In genomic region chr19:1266116-1266817, GRCh38 we compare ENCODE assay signal across 1 cellular context.
A peak's percentile ranks its signal among the peaks of the same experiment; 100 is the strongest.
TF ChIP-seq lines count a peak whose summit lies in the region.

No MANE protein-coding gene starts in this region.

TF ChIP-seq in GM12878, 131 proteins besides CTCF, POLR2A, EP300 and RAD21:
- TF ChIP-seq NR2C2 (IDR thresholded peaks at IDR 0.05; ENCODE audit: borderline replicate concordance, control insufficient read depth, insufficient read length, low read depth) (no peak), BCLAF1 (IDR thresholded peaks at IDR 0.05) (no peak), JUND (IDR thresholded peaks at IDR 0.05; ENCODE audit: low read depth, low read length) (0 out of 2 replicates have a peak, but pooled peaks have one; percentile 3), TCF3 (IDR thresholded peaks at IDR 0.05; ENCODE audit: borderline replicate concordance, insufficient read depth, low read depth, low read length) (peak; percentile 77), IKZF2 (IDR thresholded peaks at IDR 0.05) (no peak), HDAC6 (IDR thresholded peaks at IDR 0.05; ENCODE audit: unreplicated experiment) (no peak), ZNF592 (IDR thresholded peaks at IDR 0.05) (no peak), NFYA (IDR thresholded peaks at IDR 0.05; ENCODE audit: borderline replicate concordance, low read depth, low read length) (no peak), SKIL (IDR thresholded peaks at IDR 0.05; ENCODE audit: low read depth, poor library complexity, severe bottlenecking) (no peak), NKRF (conservative IDR thresholded peaks at IDR 0.05) (peak; percentile 54; the same call in 1 of the 2 replicates), PML (IDR thresholded peaks at IDR 0.05; ENCODE audit: low read length) (no peak), BACH1 (IDR thresholded peaks at IDR 0.05; ENCODE audit: borderline replicate concordance) (0 out of 2 replicates have a peak, but pooled peaks have one; percentile 15), RELB (IDR thresholded peaks at IDR 0.05; ENCODE audit: low read depth) (no peak), HSF1 (IDR thresholded peaks at IDR 0.05; ENCODE audit: low read depth, low read length) (no peak), SRF (IDR thresholded peaks at IDR 0.05; ENCODE audit: low read depth in 2 of 2, low read length in 2 of 2) (no peak), MEF2B (IDR thresholded peaks at IDR 0.05; ENCODE audit: partially characterized antibody, poor library complexity, severe bottlenecking) (no peak), BHLHE40 (IDR thresholded peaks at IDR 0.05; ENCODE audit: borderline replicate concordance in 1 of 2, low read depth in 2 of 2, low read length in 1 of 2) (peak; percentile 48 to 59; a peak in 3 of 4 replicates), EZH2 (IDR thresholded peaks at IDR 0.05; ENCODE audit: borderline replicate concordance, control insufficient read depth, low read depth, low read length) (no peak), NFIC (IDR thresholded peaks at IDR 0.05; ENCODE audit: low read depth, low read length) (no peak), NBN (IDR thresholded peaks at IDR 0.05) (0 out of 2 replicates have a peak, but pooled peaks have one; percentile 46), ZBTB4 (CRISPR knock-in tag; IDR thresholded peaks at IDR 0.05) (no peak), ESRRA (IDR thresholded peaks at IDR 0.05; ENCODE audit: low read length) (0 out of 2 replicates have a peak, but pooled peaks have one; percentile 30), GATAD2B (conservative IDR thresholded peaks at IDR 0.05; ENCODE audit: low read depth) (peak; percentile 90), SP1 (IDR thresholded peaks at IDR 0.05; ENCODE audit: low read depth, low read length) (no peak), ZNF217 (IDR thresholded peaks at IDR 0.05) (no peak; the same call in 1 of the 2 replicates), BMI1 (IDR thresholded peaks at IDR 0.05; ENCODE audit: borderline replicate concordance) (peak; percentile 93), EED (IDR thresholded peaks at IDR 0.05; ENCODE audit: low read depth) (no peak), TCF12 (IDR thresholded peaks at IDR 0.05; ENCODE audit: low read depth, low read length) (peak; percentile 88), LARP7 (IDR thresholded peaks at IDR 0.05) (peak; percentile 82), ZNF384 (IDR thresholded peaks at IDR 0.05; ENCODE audit: borderline replicate concordance, low read depth, low read length) (no peak; the same call in 1 of the 2 replicates), NR2F1 (conservative IDR thresholded peaks at IDR 0.05) (0 out of 2 replicates have a peak, but pooled peaks have one; percentile 9), CHD2 (IDR thresholded peaks at IDR 0.05; ENCODE audit: borderline replicate concordance, low read depth, low read length) (0 out of 2 replicates have a peak, but pooled peaks have one; percentile 16), SMARCA5 (IDR thresholded peaks at IDR 0.05) (0 out of 2 replicates have a peak, but pooled peaks have one; percentile 65), HDGF (IDR thresholded peaks at IDR 0.05) (peak; percentile 38; the same call in 1 of the 2 replicates), EGR1 (IDR thresholded peaks at IDR 0.05; ENCODE audit: borderline replicate concordance in 1 of 2, low read depth in 2 of 2, low read length in 2 of 2) (peak in 1 of 2 experiments; percentile 77; a peak in 2 of 3 replicates), GABPA (IDR thresholded peaks at IDR 0.05; ENCODE audit: low read depth) (no peak), MLLT1 (IDR thresholded peaks at IDR 0.05) (peak; percentile 34; the same call in 1 of the 2 replicates), BCL3 (IDR thresholded peaks at IDR 0.05; ENCODE audit: borderline replicate concordance, insufficient read depth, low read depth, low read length, poor library complexity, severe bottlenecking) (no peak)
